In genomic region chr1:67741786-67742185, GRCh38 we compare ENCODE assay signal across 19 cellular contexts.
"Had no signal": no experiment of that assay in that cellular context is flagged by ENCODE, and none has a peak within 500 bp of the region (broad histone marks: within the 10 kb centered on the region; RNA-seq: fewer than 3 reads in every experiment).

No MANE protein-coding gene starts in this region.

- H3K36me3 ChIP-seq: adrenal gland, esophagus muscularis mucosa, WERI-Rb-1 had no signal

- H3K27me3 ChIP-seq: adrenal gland, esophagus muscularis mucosa had no signal

- H3K27ac ChIP-seq: adrenal gland, esophagus muscularis mucosa, WERI-Rb-1 had no signal

- H3K9me3 ChIP-seq: adrenal gland, esophagus muscularis mucosa had no signal

- DNase-seq: activated CD4-positive, alpha-beta T cell treated with anti-CD3 and anti-CD28 coated beads for 1 hour; activated effector memory CD4-positive, alpha-beta T cell treated with anti-CD3 and anti-CD28 coated beads, Interleukin-2, amount 50 U/mL, for 16 hours; activated T-cell treated with anti-CD3 and anti-CD28 coated beads, Interleukin-2, amount 50 U/mL, for 72 hours; adrenal gland; cerebellar nuclear complex; effector memory CD4-positive, alpha-beta T cell; left cardiac atrium; natural killer cell; posterior cingulate gyrus; retina; stimulated activated naive CD4-positive, alpha-beta T cell; substantia nigra; SW 1271; T-helper 2 cell; WERI-Rb-1 had no signal

- H3K4me3 ChIP-seq: adrenal gland, esophagus muscularis mucosa had no signal

- ATAC-seq: activated naive CD4-positive, alpha-beta T cell treated with anti-CD3 and anti-CD28 coated beads, Interleukin-2, amount 50 U/mL, for 72 hours; activated T-cell treated with anti-CD3 and anti-CD28 coated beads, Interleukin-2, amount 50 U/mL, for 72 hours; left cardiac atrium; natural killer cell had no signal

- FAIRE-seq: bronchial epithelial cell, endothelial cell of umbilical vein had no signal
